In the genomic region with DNA sequence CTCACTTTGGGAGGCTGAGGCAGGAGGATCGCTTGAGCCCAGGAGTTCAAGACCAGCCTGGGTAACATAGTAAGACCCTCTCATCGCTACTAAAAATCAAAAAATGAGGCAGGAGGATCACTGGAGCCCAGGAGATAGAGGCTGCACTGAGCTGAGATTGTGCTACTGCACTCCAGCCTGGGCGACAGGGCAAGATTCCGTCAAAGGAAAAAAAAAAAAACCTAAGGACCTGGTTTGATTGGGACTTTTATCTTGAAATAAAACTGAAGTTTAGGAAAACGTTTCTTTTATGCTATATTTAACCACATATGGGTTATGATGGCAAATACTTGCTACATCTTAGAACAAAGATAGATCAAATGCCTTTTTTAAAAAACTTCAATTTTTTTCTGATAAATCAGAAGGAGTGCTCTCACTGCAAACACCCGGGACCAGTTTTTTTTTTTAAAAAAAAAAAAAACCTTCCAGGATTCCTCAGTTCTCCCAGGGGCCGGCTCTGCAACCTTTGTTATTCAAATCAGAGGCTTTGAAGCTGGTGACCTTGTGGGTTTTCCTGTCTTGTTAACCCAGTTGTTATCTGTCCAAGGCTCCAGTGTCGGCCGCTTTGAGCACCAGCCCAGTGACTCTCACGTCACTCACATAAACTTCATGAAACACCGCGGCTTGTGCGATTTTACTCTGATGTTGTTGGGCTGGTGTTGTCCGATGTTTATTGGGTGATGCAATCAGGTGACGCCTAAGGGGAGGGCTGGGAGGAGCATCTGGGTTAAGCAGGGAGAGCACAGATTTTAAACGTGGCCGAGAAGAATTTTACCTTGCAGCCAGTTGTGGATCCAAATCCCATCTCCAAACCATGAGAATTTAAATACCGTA, we compare ENCODE assay signal across 1 cellular context.
A peak's percentile ranks its signal among the peaks of the same experiment; 100 is the strongest.
TF ChIP-seq lines count a peak whose summit lies in the region.

No MANE protein-coding gene starts in this region.

TF ChIP-seq in HepG2, 621 proteins besides CTCF, POLR2A, EP300 and RAD21 (continued from another document and continues in another):
- TF ChIP-seq, protein P1, sequence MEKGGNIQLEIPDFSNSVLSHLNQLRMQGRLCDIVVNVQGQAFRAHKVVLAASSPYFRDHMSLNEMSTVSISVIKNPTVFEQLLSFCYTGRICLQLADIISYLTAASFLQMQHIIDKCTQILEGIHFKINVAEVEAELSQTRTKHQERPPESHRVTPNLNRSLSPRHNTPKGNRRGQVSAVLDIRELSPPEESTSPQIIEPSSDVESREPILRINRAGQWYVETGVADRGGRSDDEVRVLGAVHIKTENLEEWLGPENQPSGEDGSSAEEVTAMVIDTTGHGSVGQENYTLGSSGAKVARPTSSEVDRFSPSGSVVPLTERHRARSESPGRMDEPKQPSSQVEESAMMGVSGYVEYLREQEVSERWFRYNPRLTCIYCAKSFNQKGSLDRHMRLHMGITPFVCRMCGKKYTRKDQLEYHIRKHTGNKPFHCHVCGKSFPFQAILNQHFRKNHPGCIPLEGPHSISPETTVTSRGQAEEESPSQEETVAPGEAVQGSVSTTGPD (CRISPR knock-in tag; IDR thresholded peaks at IDR 0.05), result no peak
- TF ChIP-seq STAG1 (CRISPR knock-in tag; IDR thresholded peaks at IDR 0.05), result no peak
- TF ChIP-seq ZFP37 (CRISPR knock-in tag; IDR thresholded peaks at IDR 0.05; ENCODE audit: borderline replicate concordance), result no peak
- no peak for TF ChIP-seq SRSF1 (optimal IDR thresholded peaks at IDR 0.05; ENCODE audit: low read depth, low read length)
- TF ChIP-seq MAZ (IDR thresholded peaks at IDR 0.05; ENCODE audit: borderline replicate concordance, low read depth, low read length), result no peak
- TF ChIP-seq MAZ (CRISPR knock-in tag; IDR thresholded peaks at IDR 0.05; ENCODE audit: low read depth), result no peak
- TF ChIP-seq CBFB (CRISPR knock-in tag; IDR thresholded peaks at IDR 0.05), result peak; percentile 81; the same call in 1 of the 2 replicates
- TF ChIP-seq SUZ12 (IDR thresholded peaks at IDR 0.05; ENCODE audit: low read depth, low read length), result no peak
- TF ChIP-seq GABPB1 (CRISPR knock-in tag; IDR thresholded peaks at IDR 0.05), result no peak; the same call in 1 of the 2 replicates
- TF ChIP-seq HOXD1 (CRISPR knock-in tag; IDR thresholded peaks at IDR 0.05), result no peak; the same call in 1 of the 2 replicates
- no peak for TF ChIP-seq ZNF101 (CRISPR knock-in tag; IDR thresholded peaks at IDR 0.05; ENCODE audit: borderline replicate concordance, low read depth)
- TF ChIP-seq ZNF891 (CRISPR knock-in tag; IDR thresholded peaks at IDR 0.05), result no peak
- TF ChIP-seq TMF1 (CRISPR knock-in tag; IDR thresholded peaks at IDR 0.05; ENCODE audit: low read depth), result no peak
- no peak for TF ChIP-seq ISX (CRISPR knock-in tag; conservative IDR thresholded peaks at IDR 0.05)
- no peak for TF ChIP-seq ZNF136 (CRISPR knock-in tag; IDR thresholded peaks at IDR 0.05; ENCODE audit: low read depth)
- TF ChIP-seq SRSF4 (IDR thresholded peaks at IDR 0.05; ENCODE audit: low read depth, low read length, poor library complexity, severe bottlenecking), result no peak
- TF ChIP-seq RBAK (CRISPR knock-in tag; IDR thresholded peaks at IDR 0.05), result no peak
- no peak for TF ChIP-seq MED13 (CRISPR knock-in tag; IDR thresholded peaks at IDR 0.05)
- no peak for TF ChIP-seq RFXANK (CRISPR knock-in tag; IDR thresholded peaks at IDR 0.05)
- TF ChIP-seq, protein P2, sequence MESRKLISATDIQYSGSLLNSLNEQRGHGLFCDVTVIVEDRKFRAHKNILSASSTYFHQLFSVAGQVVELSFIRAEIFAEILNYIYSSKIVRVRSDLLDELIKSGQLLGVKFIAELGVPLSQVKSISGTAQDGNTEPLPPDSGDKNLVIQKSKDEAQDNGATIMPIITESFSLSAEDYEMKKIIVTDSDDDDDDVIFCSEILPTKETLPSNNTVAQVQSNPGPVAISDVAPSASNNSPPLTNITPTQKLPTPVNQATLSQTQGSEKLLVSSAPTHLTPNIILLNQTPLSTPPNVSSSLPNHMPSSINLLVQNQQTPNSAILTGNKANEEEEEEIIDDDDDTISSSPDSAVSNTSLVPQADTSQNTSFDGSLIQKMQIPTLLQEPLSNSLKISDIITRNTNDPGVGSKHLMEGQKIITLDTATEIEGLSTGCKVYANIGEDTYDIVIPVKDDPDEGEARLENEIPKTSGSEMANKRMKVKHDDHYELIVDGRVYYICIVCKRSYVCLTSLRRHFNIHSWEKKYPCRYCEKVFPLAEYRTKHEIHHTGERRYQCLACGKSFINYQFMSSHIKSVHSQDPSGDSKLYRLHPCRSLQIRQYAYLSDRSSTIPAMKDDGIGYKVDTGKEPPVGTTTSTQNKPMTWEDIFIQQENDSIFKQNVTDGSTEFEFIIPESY (CRISPR knock-in tag; IDR thresholded peaks at IDR 0.05), result 0 out of 2 replicates have a peak, but pooled peaks have one; percentile 19
- no peak for TF ChIP-seq ZNF781 (CRISPR knock-in tag; IDR thresholded peaks at IDR 0.05; ENCODE audit: borderline replicate concordance, not compliant biosample characterization)
- 0 out of 2 replicates have a peak, but pooled peaks have one; percentile 23 for TF ChIP-seq MIER2 (CRISPR knock-in tag; IDR thresholded peaks at IDR 0.05)
- peak; percentile 70; the same call in 1 of the 2 replicates for TF ChIP-seq ZNF331 (CRISPR knock-in tag; IDR thresholded peaks at IDR 0.05)
- TF ChIP-seq CBX1 (IDR thresholded peaks at IDR 0.05; ENCODE audit: low read depth), result no peak
- TF ChIP-seq POGZ (CRISPR knock-in tag; IDR thresholded peaks at IDR 0.05), result no peak
- TF ChIP-seq SALL1 (CRISPR knock-in tag; IDR thresholded peaks at IDR 0.05), result peak; percentile 68
- TF ChIP-seq ZNF772 (CRISPR knock-in tag; IDR thresholded peaks at IDR 0.05), result no peak
- TF ChIP-seq PRPF4 (IDR thresholded peaks at IDR 0.05; ENCODE audit: low read depth, low read length, poor library complexity, severe bottlenecking), result no peak
- 0 out of 2 replicates have a peak, but pooled peaks have one; percentile 53 for TF ChIP-seq MEF2D (CRISPR knock-in tag; IDR thresholded peaks at IDR 0.05)
- TF ChIP-seq BRD4 (CRISPR knock-in tag; IDR thresholded peaks at IDR 0.05), result no peak; the same call in 1 of the 2 replicates
- TF ChIP-seq ZNF264 (CRISPR knock-in tag; IDR thresholded peaks at IDR 0.05), result no peak
- TF ChIP-seq, protein P3, sequence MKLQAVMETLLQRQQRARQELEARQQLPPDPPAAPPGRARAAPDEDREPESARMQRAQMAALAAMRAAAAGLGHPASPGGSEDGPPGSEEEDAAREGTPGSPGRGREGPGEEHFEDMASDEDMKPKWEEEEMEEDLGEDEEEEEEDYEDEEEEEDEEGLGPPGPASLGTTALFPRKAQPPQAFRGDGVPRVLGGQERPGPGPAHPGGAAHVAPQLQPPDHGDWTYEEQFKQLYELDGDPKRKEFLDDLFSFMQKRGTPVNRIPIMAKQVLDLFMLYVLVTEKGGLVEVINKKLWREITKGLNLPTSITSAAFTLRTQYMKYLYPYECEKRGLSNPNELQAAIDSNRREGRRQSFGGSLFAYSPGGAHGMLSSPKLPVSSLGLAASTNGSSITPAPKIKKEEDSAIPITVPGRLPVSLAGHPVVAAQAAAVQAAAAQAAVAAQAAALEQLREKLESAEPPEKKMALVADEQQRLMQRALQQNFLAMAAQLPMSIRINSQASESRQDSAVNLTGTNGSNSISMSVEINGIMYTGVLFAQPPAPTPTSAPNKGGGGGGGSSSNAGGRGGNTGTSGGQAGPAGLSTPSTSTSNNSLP (IDR thresholded peaks at IDR 0.05; ENCODE audit: low read depth, low read length), result peak; percentile 72
- TF ChIP-seq, protein P4, sequence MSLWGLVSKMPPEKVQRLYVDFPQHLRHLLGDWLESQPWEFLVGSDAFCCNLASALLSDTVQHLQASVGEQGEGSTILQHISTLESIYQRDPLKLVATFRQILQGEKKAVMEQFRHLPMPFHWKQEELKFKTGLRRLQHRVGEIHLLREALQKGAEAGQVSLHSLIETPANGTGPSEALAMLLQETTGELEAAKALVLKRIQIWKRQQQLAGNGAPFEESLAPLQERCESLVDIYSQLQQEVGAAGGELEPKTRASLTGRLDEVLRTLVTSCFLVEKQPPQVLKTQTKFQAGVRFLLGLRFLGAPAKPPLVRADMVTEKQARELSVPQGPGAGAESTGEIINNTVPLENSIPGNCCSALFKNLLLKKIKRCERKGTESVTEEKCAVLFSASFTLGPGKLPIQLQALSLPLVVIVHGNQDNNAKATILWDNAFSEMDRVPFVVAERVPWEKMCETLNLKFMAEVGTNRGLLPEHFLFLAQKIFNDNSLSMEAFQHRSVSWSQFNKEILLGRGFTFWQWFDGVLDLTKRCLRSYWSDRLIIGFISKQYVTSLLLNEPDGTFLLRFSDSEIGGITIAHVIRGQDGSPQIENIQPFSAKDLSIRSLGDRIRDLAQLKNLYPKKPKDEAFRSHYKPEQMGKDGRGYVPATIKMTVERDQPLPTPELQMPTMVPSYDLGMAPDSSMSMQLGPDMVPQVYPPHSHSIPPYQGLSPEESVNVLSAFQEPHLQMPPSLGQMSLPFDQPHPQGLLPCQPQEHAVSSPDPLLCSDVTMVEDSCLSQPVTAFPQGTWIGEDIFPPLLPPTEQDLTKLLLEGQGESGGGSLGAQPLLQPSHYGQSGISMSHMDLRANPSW (CRISPR knock-in tag; IDR thresholded peaks at IDR 0.05; ENCODE audit: borderline replicate concordance), result no peak
- no peak for TF ChIP-seq MAFK (conservative IDR thresholded peaks at IDR 0.05 in 1 of 2, IDR thresholded peaks at IDR 0.05 in 1 of 2; ENCODE audit: low read length in 2 of 2)
- no peak for TF ChIP-seq SYNCRIP (IDR thresholded peaks at IDR 0.05; ENCODE audit: insufficient read depth, low read depth, low read length)
- no peak for TF ChIP-seq U2AF2 (IDR thresholded peaks at IDR 0.05; ENCODE audit: low read depth, low read length)
- TF ChIP-seq MEIS2 (CRISPR knock-in tag; IDR thresholded peaks at IDR 0.05), result no peak
- TF ChIP-seq, protein P5, sequence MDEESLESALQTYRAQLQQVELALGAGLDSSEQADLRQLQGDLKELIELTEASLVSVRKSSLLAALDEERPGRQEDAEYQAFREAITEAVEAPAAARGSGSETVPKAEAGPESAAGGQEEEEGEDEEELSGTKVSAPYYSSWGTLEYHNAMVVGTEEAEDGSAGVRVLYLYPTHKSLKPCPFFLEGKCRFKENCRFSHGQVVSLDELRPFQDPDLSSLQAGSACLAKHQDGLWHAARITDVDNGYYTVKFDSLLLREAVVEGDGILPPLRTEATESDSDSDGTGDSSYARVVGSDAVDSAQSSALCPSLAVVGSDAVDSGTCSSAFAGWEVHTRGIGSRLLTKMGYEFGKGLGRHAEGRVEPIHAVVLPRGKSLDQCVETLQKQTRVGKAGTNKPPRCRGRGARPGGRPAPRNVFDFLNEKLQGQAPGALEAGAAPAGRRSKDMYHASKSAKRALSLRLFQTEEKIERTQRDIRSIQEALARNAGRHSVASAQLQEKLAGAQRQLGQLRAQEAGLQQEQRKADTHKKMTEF (CRISPR knock-in tag; IDR thresholded peaks at IDR 0.05), result peak; percentile 56; the same call in 1 of the 2 replicates
- no peak for TF ChIP-seq NPAS2 (CRISPR knock-in tag; IDR thresholded peaks at IDR 0.05; ENCODE audit: borderline replicate concordance)
- TF ChIP-seq, protein P6, sequence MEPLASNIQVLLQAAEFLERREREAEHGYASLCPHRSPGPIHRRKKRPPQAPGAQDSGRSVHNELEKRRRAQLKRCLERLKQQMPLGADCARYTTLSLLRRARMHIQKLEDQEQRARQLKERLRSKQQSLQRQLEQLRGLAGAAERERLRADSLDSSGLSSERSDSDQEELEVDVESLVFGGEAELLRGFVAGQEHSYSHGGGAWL (CRISPR knock-in tag; IDR thresholded peaks at IDR 0.05), result no peak
- no peak for TF ChIP-seq AGO2 (optimal IDR thresholded peaks at IDR 0.05; ENCODE audit: low read depth, low read length)
- TF ChIP-seq HNRNPH1 (optimal IDR thresholded peaks at IDR 0.05; ENCODE audit: low read depth, low read length), result no peak
- no peak for TF ChIP-seq NR2C2 (CRISPR knock-in tag; IDR thresholded peaks at IDR 0.05; ENCODE audit: borderline replicate concordance)
- TF ChIP-seq MYNN (CRISPR knock-in tag; IDR thresholded peaks at IDR 0.05; ENCODE audit: low read depth), result no peak
- TF ChIP-seq ZNF780A (CRISPR knock-in tag; IDR thresholded peaks at IDR 0.05), result no peak
- TF ChIP-seq RFX1 (IDR thresholded peaks at IDR 0.05), result no peak
- TF ChIP-seq, protein P7, sequence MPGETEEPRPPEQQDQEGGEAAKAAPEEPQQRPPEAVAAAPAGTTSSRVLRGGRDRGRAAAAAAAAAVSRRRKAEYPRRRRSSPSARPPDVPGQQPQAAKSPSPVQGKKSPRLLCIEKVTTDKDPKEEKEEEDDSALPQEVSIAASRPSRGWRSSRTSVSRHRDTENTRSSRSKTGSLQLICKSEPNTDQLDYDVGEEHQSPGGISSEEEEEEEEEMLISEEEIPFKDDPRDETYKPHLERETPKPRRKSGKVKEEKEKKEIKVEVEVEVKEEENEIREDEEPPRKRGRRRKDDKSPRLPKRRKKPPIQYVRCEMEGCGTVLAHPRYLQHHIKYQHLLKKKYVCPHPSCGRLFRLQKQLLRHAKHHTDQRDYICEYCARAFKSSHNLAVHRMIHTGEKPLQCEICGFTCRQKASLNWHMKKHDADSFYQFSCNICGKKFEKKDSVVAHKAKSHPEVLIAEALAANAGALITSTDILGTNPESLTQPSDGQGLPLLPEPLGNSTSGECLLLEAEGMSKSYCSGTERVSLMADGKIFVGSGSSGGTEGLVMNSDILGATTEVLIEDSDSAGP (CRISPR knock-in tag; IDR thresholded peaks at IDR 0.05; ENCODE audit: borderline replicate concordance), result no peak
- peak; percentile 51 for TF ChIP-seq SKI (IDR thresholded peaks at IDR 0.05; ENCODE audit: partially characterized antibody)
- no peak for TF ChIP-seq ZNF329 (CRISPR knock-in tag; IDR thresholded peaks at IDR 0.05; ENCODE audit: low read depth)
- peak; percentile 66; the same call in 1 of the 2 replicates for TF ChIP-seq PHF21A (CRISPR knock-in tag; IDR thresholded peaks at IDR 0.05)
- TF ChIP-seq ZNF343 (CRISPR knock-in tag; IDR thresholded peaks at IDR 0.05), result no peak
- no peak for TF ChIP-seq ZNF543 (CRISPR knock-in tag; IDR thresholded peaks at IDR 0.05)
- no peak for TF ChIP-seq TCF12 (IDR thresholded peaks at IDR 0.05)
- TF ChIP-seq TCF12 (CRISPR knock-in tag; IDR thresholded peaks at IDR 0.05), result no peak
- no peak for TF ChIP-seq NFKB2 (CRISPR knock-in tag; IDR thresholded peaks at IDR 0.05; ENCODE audit: borderline replicate concordance)
- TF ChIP-seq, protein P8, sequence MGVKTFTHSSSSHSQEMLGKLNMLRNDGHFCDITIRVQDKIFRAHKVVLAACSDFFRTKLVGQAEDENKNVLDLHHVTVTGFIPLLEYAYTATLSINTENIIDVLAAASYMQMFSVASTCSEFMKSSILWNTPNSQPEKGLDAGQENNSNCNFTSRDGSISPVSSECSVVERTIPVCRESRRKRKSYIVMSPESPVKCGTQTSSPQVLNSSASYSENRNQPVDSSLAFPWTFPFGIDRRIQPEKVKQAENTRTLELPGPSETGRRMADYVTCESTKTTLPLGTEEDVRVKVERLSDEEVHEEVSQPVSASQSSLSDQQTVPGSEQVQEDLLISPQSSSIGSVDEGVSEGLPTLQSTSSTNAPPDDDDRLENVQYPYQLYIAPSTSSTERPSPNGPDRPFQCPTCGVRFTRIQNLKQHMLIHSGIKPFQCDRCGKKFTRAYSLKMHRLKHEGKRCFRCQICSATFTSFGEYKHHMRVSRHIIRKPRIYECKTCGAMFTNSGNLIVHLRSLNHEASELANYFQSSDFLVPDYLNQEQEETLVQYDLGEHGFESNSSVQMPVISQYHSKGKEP (CRISPR knock-in tag; IDR thresholded peaks at IDR 0.05), result no peak
- TF ChIP-seq, protein P9, sequence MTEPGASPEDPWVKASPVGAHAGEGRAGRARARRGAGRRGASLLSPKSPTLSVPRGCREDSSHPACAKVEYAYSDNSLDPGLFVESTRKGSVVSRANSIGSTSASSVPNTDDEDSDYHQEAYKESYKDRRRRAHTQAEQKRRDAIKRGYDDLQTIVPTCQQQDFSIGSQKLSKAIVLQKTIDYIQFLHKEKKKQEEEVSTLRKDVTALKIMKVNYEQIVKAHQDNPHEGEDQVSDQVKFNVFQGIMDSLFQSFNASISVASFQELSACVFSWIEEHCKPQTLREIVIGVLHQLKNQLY (CRISPR knock-in tag; IDR thresholded peaks at IDR 0.05), result 0 out of 2 replicates have a peak, but pooled peaks have one; percentile 55
